9 cellular contexts compared by ENCODE assay signal in genomic region chr9:74032421-74032820, GRCh38.
"Had no signal": no experiment of that assay in that cellular context is flagged by ENCODE, and none has a peak within 500 bp of the region (broad histone marks: within the 10 kb centered on the region; RNA-seq: fewer than 3 reads in every experiment).

No MANE protein-coding gene starts in this region.

- H3K27ac Mint-ChIP-seq: GM23338, H9, HFFc6 had no signal

- H3K9me3 ChIP-seq: HAP-1 had no signal

- H3K4me3 ChIP-seq: GM23248, GM23338, HAP-1 had no signal

- H3K27ac ChIP-seq: GM23248 had no signal

- H3K4me2 ChIP-seq: GM23338 had no signal

- DNase-seq: GM23248, GOT3, H7, H9, HCEC 1CT, HFFc6 had no signal

- H3K9me3 Mint-ChIP-seq: GM23338, H9 had no signal

- H3K9ac ChIP-seq: GM23248 had no signal

- ATAC-seq: GM23338, HCT116 had no signal

- H2AFZ ChIP-seq: GM23248, GM23338 had no signal

- H3K4me1 ChIP-seq: HAP-1 had no signal

- H3K4me3 Mint-ChIP-seq: GM23338, H9, HFFc6 had no signal

- H3K36me3 ChIP-seq: HAP-1 had no signal
